In the genomic region with DNA sequence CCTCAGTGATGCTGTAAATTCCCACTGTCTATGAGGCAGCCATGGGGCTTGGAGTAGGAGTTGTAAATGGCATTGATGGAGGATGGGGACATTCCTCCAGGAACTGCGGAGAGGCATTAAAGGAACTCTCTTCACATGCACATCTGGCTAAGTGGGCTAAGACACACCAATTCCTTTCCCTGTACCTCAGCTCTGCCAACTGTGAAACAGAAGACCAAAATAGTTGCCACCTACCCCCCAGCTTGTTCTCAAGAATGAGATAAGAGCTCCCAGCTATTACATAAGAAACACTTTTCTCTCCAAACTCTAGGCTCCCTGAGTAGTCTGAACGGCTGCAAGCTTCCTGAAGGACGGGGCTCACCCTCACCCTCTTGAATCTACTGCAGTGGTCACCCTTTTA, we compare ENCODE assay signal across 1 cellular context.
TF ChIP-seq lines count a peak whose summit lies in the region.

No MANE protein-coding gene starts in this region.

TF ChIP-seq in WTC11, 78 proteins besides CTCF, POLR2A, EP300 and RAD21 (continued from another document):
- TF ChIP-seq ZNF281 (CRISPR knock-in tag; IDR thresholded peaks at IDR 0.05) (no peak), PRDM15 (CRISPR knock-in tag; IDR thresholded peaks at IDR 0.05) (no peak), SP1 (CRISPR knock-in tag; conservative IDR thresholded peaks at IDR 0.05) (no peak), IRF2 (CRISPR knock-in tag; IDR thresholded peaks at IDR 0.05; ENCODE audit: borderline replicate concordance, low read depth) (no peak), ZNF263 (CRISPR knock-in tag; IDR thresholded peaks at IDR 0.05; ENCODE audit: low read depth) (no peak), ZBTB43 (CRISPR knock-in tag; IDR thresholded peaks at IDR 0.05) (no peak)
